ENCODE assay signal across 8 cellular contexts in the genomic region with DNA sequence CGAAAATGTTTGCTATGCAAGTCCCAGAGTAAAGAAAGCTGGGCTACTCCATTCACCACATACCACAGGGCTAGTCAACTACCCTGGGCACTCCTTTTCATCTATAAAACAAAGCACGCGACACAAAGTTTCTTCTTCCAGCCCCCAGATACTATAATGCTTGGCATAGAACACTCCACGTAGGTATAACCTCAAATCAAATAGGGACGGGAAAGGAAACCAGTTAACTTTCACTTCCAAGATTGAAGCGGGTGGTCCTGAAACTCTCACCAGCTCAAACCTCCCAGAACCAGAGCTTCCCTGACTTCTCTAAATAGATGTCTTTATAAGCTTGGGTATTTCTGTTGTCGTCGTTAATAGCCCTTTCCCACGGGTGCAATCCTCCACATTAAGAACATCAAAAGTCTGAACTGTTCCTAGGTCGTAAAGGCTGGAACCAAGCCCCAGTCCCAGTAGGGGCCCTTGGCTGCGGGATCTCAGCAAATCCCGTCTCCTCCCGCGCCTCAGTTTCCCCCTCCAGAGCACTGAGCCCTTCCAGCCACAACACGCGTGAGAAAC. TPM values are rescaled to one million over a fixed set of nuclear protein-coding genes. Genes with fewer than 3 reads are reported as not detected.
DNase-seq lines count a peak whose midpoint lies in the region; ATAC-seq, FAIRE-seq and TF ChIP-seq lines count a peak whose summit lies in the region.

No MANE protein-coding gene starts in this region.

- no peaks in the 10 kb centered on the region for H3K9me3 Mint-ChIP-seq in stimulated activated memory B cell treated with anti-CD40 and anti-IgM and Interleukin-4, amounts not matched to agents 10 μg/mL and 1 μg/mL and 100 μg/mL, for 72 hours

- no peaks in the 10 kb centered on the region; the same call in 1 of the 2 replicates for H4K20me1 ChIP-seq in GM12878 (ENCODE audit: control insufficient read depth, insufficient read depth)

- peak overlapping the region; percentile 45 for H3K27ac ChIP-seq in GM12878 (ENCODE audit: control insufficient read depth, insufficient read depth)

- H3K4me1 Mint-ChIP-seq in stimulated activated memory B cell treated with anti-CD40 and anti-IgM and Interleukin-4, amounts not matched to agents 10 μg/mL and 1 μg/mL and 100 μg/mL, for 72 hours = peaks cover 52% of the 10 kb centered on the region

- in situ Hi-C loops in GM12878 (cut with MboI) = no loop called here

- H3K4me3 Mint-ChIP-seq in stimulated activated memory B cell treated with anti-CD40 and anti-IgM and Interleukin-4, amounts not matched to agents 10 μg/mL and 1 μg/mL and 100 μg/mL, for 72 hours = peak overlapping the region; percentile 84

- peak; percentile 2 for ATAC-seq in HG02885 (IDR thresholded peaks at IDR 0.05; ENCODE audit: poor library complexity, unreplicated experiment)
- ATAC-seq in GM12878 = peak; percentile 47
- ATAC-seq in stimulated activated memory B cell treated with anti-CD40 and anti-IgM and Interleukin-4, amounts not matched to agents 10 μg/mL and 1 μg/mL and 100 μg/mL, for 72 hours = no peak

- H2AFZ ChIP-seq in GM12878 (ENCODE audit: control insufficient read depth, low read depth, low read length) = peak overlapping the region; percentile 50; the same call in 1 of the 2 replicates

- H3K36me3 Mint-ChIP-seq in stimulated activated memory B cell treated with anti-CD40 and anti-IgM and Interleukin-4, amounts not matched to agents 10 μg/mL and 1 μg/mL and 100 μg/mL, for 72 hours = no peaks in the 10 kb centered on the region

- H3K36me3 ChIP-seq in GM12878 (ENCODE audit: control insufficient read depth in 2 of 2, insufficient read depth in 2 of 2, low read length in 1 of 2) = no peaks in the 10 kb centered on the region

- no peaks in the 10 kb centered on the region for H3K27me3 Mint-ChIP-seq in stimulated activated memory B cell treated with anti-CD40 and anti-IgM and Interleukin-4, amounts not matched to agents 10 μg/mL and 1 μg/mL and 100 μg/mL, for 72 hours

- DNase-seq in EH (ENCODE audit: low read depth) (peak; percentile 69), GM12878 (ENCODE audit: low read depth, low spot score) (no peak), inferior parietal cortex (ENCODE audit: extremely low spot score) (peak; percentile 11), GOT3 (lab: John Stamatoyannopoulos, UW) (no peak), NCI-H2107 treated with DMSO at 0.1 percent for 48 hours (lab: John Stamatoyannopoulos, UW; ENCODE audit: unreplicated experiment) (no peak)
- no peak for DNase-seq in stimulated activated CD4-positive, alpha-beta T cell treated with anti-CD3 and anti-CD28 coated beads, Interleukin-4, amount 100 ng/mL, for 24 hours

- TF ChIP-seq EP300 in GM12878 (IDR thresholded peaks at IDR 0.05; ENCODE audit: borderline replicate concordance in 1 of 2, control insufficient read depth in 1 of 2, low read depth in 2 of 2, low read length in 2 of 2) = no peak

- no TSS peak for BruUV-seq in GM12878 (replicated peaks; lab: Mats Ljungman, UMichigan)

- H3K27ac Mint-ChIP-seq in stimulated activated memory B cell treated with anti-CD40 and anti-IgM and Interleukin-4, amounts not matched to agents 10 μg/mL and 1 μg/mL and 100 μg/mL, for 72 hours = peak overlapping the region; percentile 77

- no peak for TF ChIP-seq POLR2A in GM12878 (IDR thresholded peaks at IDR 0.05; ENCODE audit: low read depth, low read length)

- FAIRE-seq in GM12878 (lab: Jason Lieb, UNC) = no peak

- peak overlapping the region; percentile 78 for H3K4me2 ChIP-seq in GM12878 (ENCODE audit: control insufficient read depth, insufficient read depth)

- H3K9me3 ChIP-seq in GM12878 (replicated peaks; ENCODE audit: control insufficient read depth, insufficient read depth, low read length) = peaks cover 10% of the 10 kb centered on the region

- POLR2A ChIA-PET in GM12878 (lab: Charles Lee) = interaction anchor here (0.6 to 2.1 kb wide), 6 partner anchors 9 to 179 kb away, joined by 3 to 10 read pairs (median 4); no protein-coding TSS in a partner anchor

- H3K27me3 ChIP-seq in GM12878 (replicated peaks in 1 of 2; ENCODE audit: control insufficient read depth in 2 of 2, insufficient read depth in 2 of 2, low read length in 1 of 2) = no peaks in the 10 kb centered on the region

- peaks cover 10% of the 10 kb centered on the region for H3K79me2 ChIP-seq in GM12878 (ENCODE audit: control insufficient read depth, insufficient read depth, low read length)

- RAD21 ChIA-PET in GM12878 (lab: Charles Lee; ENCODE audit: unreplicated experiment) = interaction anchor here (0.6 to 1.9 kb wide), 10 partner anchors 11 to 46 kb away, joined by 3 to 5 read pairs (median 4); partner anchors contain the start of gene GOLGA5

- no peak for TF ChIP-seq CTCF in GM12878 (IDR thresholded peaks at IDR 0.05 in 2 of 3, conservative IDR thresholded peaks at IDR 0.05 in 1 of 3; ENCODE audit: control insufficient read depth in 2 of 3, extremely low read depth in 1 of 3, insufficient read depth in 1 of 3, low read depth in 3 of 3, low read length in 3 of 3)

- H3K9ac ChIP-seq in GM12878 (ENCODE audit: control insufficient read depth, insufficient read depth, low read length) = peak overlapping the region; percentile 72

- H3K4me1 ChIP-seq in GM12878 (ENCODE audit: control insufficient read depth, insufficient read depth, low read length) = peaks cover 31% of the 10 kb centered on the region

- H3K4me3 ChIP-seq in GM12878 = peak overlapping the region; percentile 81

- SMC1A ChIA-PET in GM12878 (lab: Charles Lee; ENCODE audit: uncharacterized antibody, unreplicated experiment) = interaction anchor here (1.1 to 5.9 kb wide), 5 partner anchors 18 to 66 kb away, joined by 3 to 67 read pairs (median 3); no protein-coding TSS in a partner anchor

- intact Hi-C loops in GM12878 (cut with micrococcal nuclease; ENCODE audit: unreplicated experiment) = loop anchor here (5.0 kb wide), 1 partner anchor 45 kb away; no protein-coding TSS in a partner anchor

- WGBS in GM12878 (ENCODE audit: insufficient coverage, insufficient replicate concordance, low lambda C conversion rate, missing lambda C conversion rate) = under 1% methylated on average over 16 of the region's 16 CpGs

- no peak for TF ChIP-seq RAD21 in GM12878 (IDR thresholded peaks at IDR 0.05; ENCODE audit: insufficient read depth, low read depth, low read length)

- CTCF ChIA-PET in GM12878 (lab: Yijun Ruan, JAX) = interaction anchor here (0.6 to 1.6 kb wide), 4 partner anchors 9 to 33 kb away, joined by 3 to 10 read pairs (median 4); no protein-coding TSS in a partner anchor

TF ChIP-seq in GM12878, 131 proteins besides CTCF, POLR2A, EP300 and RAD21 (continues in another document):
- no peak for TF ChIP-seq BMI1 (IDR thresholded peaks at IDR 0.05; ENCODE audit: borderline replicate concordance)
- TF ChIP-seq HCFC1 (IDR thresholded peaks at IDR 0.05; ENCODE audit: low read length) = no peak
- TF ChIP-seq ATF3 (IDR thresholded peaks at IDR 0.05; ENCODE audit: borderline replicate concordance, extremely low read depth, low read depth, low read length) = no peak
- no peak for TF ChIP-seq MAX (IDR thresholded peaks at IDR 0.05; ENCODE audit: low read depth, low read length)
- no peak for TF ChIP-seq TCF7 (IDR thresholded peaks at IDR 0.05; ENCODE audit: borderline replicate concordance)

RNA-seq across cellular contexts. Expression of gene LGMN, which starts 0.6 kb away (rescaled TPM):
- total RNA-seq in GM12878 (2013; cell fraction: nucleolus; rRNA removed) = 344 and 379 TPM in 2 replicates
- total RNA-seq in GM12878 (2014; rRNA removed) (3.7 and 4.2 TPM in 2 replicates), GM12878 (2014; rRNA removed; fragmentation: Illumina TruSeq; extraction: Trizol) (2.6 and 3.4 TPM in 2 replicates), GM12878 (2021) (3.3 and 3.5 TPM in 2 replicates)
- polyA plus RNA-seq in GM12878 (2011; ENCODE audit: low read depth) = 39.2 TPM
- polyA plus RNA-seq in GM12878 (2011; rRNA removed) (134 and 192 TPM in 2 replicates), GM12878 (2014; fragmentation: Illumina TruSeq; extraction: Trizol) (4.3 and 4.4 TPM in 2 replicates), GM12878 (2014; fragmentation: Nextera tagmentation; extraction: Ambion mirVana) (1 to 10 TPM in 1 of 2 experiments, under 1 TPM in 1; 0.71 to 1.1 TPM), GM12878 (2014; rRNA removed) (3.4 and 3.9 TPM in 2 replicates), GM12878 (2016; fragmentation: Nextera tagmentation; extraction: Ambion mirVana) (10 to 100 TPM; 11.1 to 11.3 TPM)
- polyA plus RNA-seq in GM12878 (2011; cell fraction: cytosol; rRNA removed) = 157 and 254 TPM in 2 replicates
- 130 and 231 TPM in 2 replicates for polyA plus RNA-seq in GM12878 (2011; cell fraction: nucleus; rRNA removed)
- 66.3 and 79.3 TPM in 2 replicates for polyA plus RNA-seq in GM12878 (2012)
- polyA minus RNA-seq in GM12878 (2011; rRNA and poly(A)+ RNA removed) = 119 and 127 TPM in 2 replicates
- polyA minus RNA-seq in GM12878 (2011; cell fraction: cytosol; rRNA and poly(A)+ RNA removed) = 25.0 and 25.4 TPM in 2 replicates
- 37.6 and 39.7 TPM in 2 replicates for polyA minus RNA-seq in GM12878 (2011; cell fraction: nucleus; rRNA and poly(A)+ RNA removed)

RNA-seq across cellular contexts. Expression of gene GOLGA5, which starts 46.3 kb away (rescaled TPM):
- total RNA-seq in GM12878 (2013; cell fraction: nucleolus; rRNA removed) = 28.4 and 31.3 TPM in 2 replicates
- 15.6 and 18.6 TPM in 2 replicates for total RNA-seq in GM12878 (2014; rRNA removed)
- 23.6 and 23.8 TPM in 2 replicates for total RNA-seq in GM12878 (2014; rRNA removed; fragmentation: Illumina TruSeq; extraction: Trizol)
- 16.0 and 16.5 TPM in 2 replicates for total RNA-seq in GM12878 (2021)
- polyA plus RNA-seq in GM12878 (2011; ENCODE audit: low read depth) = 12.9 TPM
- polyA plus RNA-seq in GM12878 (2011; rRNA removed) = 21.5 and 31.3 TPM in 2 replicates
- polyA plus RNA-seq in GM12878 (2011; cell fraction: cytosol; rRNA removed) = 10.0 and 11.8 TPM in 2 replicates
- 12.1 and 12.3 TPM in 2 replicates for polyA plus RNA-seq in GM12878 (2011; cell fraction: nucleus; rRNA removed)
- polyA plus RNA-seq in GM12878 (2012) = 18.0 and 20.7 TPM in 2 replicates
- polyA plus RNA-seq in GM12878 (2014; fragmentation: Illumina TruSeq; extraction: Trizol) = 25.8 and 31.6 TPM in 2 replicates
- 10 to 100 TPM; 10.9 to 13.9 TPM for polyA plus RNA-seq in GM12878 (2014; fragmentation: Nextera tagmentation; extraction: Ambion mirVana)
- polyA plus RNA-seq in GM12878 (2014; rRNA removed) = 15.5 and 17.9 TPM in 2 replicates
- 10 to 100 TPM; 23.9 to 30.1 TPM for polyA plus RNA-seq in GM12878 (2016; fragmentation: Nextera tagmentation; extraction: Ambion mirVana)
- 9.5 and 14.2 TPM in 2 replicates for polyA minus RNA-seq in GM12878 (2011; rRNA and poly(A)+ RNA removed)
- 7.3 and 9.5 TPM in 2 replicates for polyA minus RNA-seq in GM12878 (2011; cell fraction: cytosol; rRNA and poly(A)+ RNA removed)
- polyA minus RNA-seq in GM12878 (2011; cell fraction: nucleus; rRNA and poly(A)+ RNA removed) = 6.8 and 10.0 TPM in 2 replicates

Comparison
In these comparisons a context has a peak if more than half of its experiments do, and no peak if none do; other contexts are left out.
1. DNase-seq: peak in EH (single experiment) and inferior parietal cortex (single experiment); none in GM12878 (single experiment), stimulated activated CD4-positive, alpha-beta T cell treated with anti-CD3 and anti-CD28 coated beads, Interleukin-4, amount 100 ng/mL, for 24 hours (single experiment), GOT3 (single experiment) and NCI-H2107 treated with DMSO at 0.1 percent for 48 hours (single experiment).